In genomic region chr3:170180952-170181876, GRCh38 we compare ENCODE assay signal across 8 cellular contexts. TPM values are rescaled to one million over a fixed set of nuclear protein-coding genes. Genes with fewer than 3 reads are reported as not detected.
A peak's percentile ranks its signal among the peaks of the same experiment; 100 is the strongest.
DNase-seq lines count a peak whose midpoint lies in the region; ATAC-seq and TF ChIP-seq lines count a peak whose summit lies in the region.

PHC3 (minus strand) TSS chr3:170181733; CDS start chr3:170181715, 18 bp downstream.

- H3K4me1 Mint-ChIP-seq in activated CD4-positive, alpha-beta T cell treated with anti-CD3 and anti-CD28 coated beads for 36 hours: peaks cover 21% of the 10 kb centered on the region
- peaks cover 20% of the 10 kb centered on the region for H3K4me1 Mint-ChIP-seq in chondrocyte (ENCODE audit: low read depth)

- H3K4me3 ChIP-seq in BJ (ENCODE audit: low read depth, low read length) (peak within 1 kb of the TSS; percentile 80), kidney epithelial cell (ENCODE audit: low read depth, low read length) (peak within 1 kb of the TSS; percentile 74)

- H3K36me3 Mint-ChIP-seq in activated CD4-positive, alpha-beta T cell treated with anti-CD3 and anti-CD28 coated beads for 36 hours (ENCODE audit: low read depth): peaks cover 29% of the 10 kb centered on the region
- H3K36me3 Mint-ChIP-seq in chondrocyte (ENCODE audit: low read depth): peaks cover 5% of the 10 kb centered on the region

- ATAC-seq in HG03457 (IDR thresholded peaks at IDR 0.05; ENCODE audit: unreplicated experiment): peak; percentile 69
- ATAC-seq in activated CD4-positive, alpha-beta T cell treated with anti-CD3 and anti-CD28 coated beads for 36 hours: peak; percentile 79

- peak within 1 kb of the TSS; percentile 97 for H3K4me3 Mint-ChIP-seq in activated CD4-positive, alpha-beta T cell treated with anti-CD3 and anti-CD28 coated beads for 36 hours
- peak within 1 kb of the TSS; percentile 98 for H3K4me3 Mint-ChIP-seq in chondrocyte (ENCODE audit: unreplicated experiment)

- H3K27me3 ChIP-seq in BJ (ENCODE audit: control insufficient read depth, insufficient read depth, low read length): no peaks in the 10 kb centered on the region
- no peaks in the 10 kb centered on the region for H3K27me3 ChIP-seq in kidney epithelial cell (ENCODE audit: control insufficient read depth, insufficient read depth, low read length)

- CTCF ChIA-PET in BJ (lab: Yijun Ruan, JAX): no interaction called here
- CTCF ChIA-PET in activated CD4-positive, alpha-beta T cell treated with anti-CD3 and anti-CD28 coated beads for 36 hours (lab: Charles Lee): interaction anchor here (0.6 to 2.9 kb wide), 3 partner anchors 10 to 412 kb away, joined by 3 to 8 read pairs (median 3); partner anchors contain the start of gene ACTRT3

- TF ChIP-seq CTCF in BJ (IDR thresholded peaks at IDR 0.05; ENCODE audit: insufficient read depth, low read depth, low read length) (no peak), chondrocyte (IDR thresholded peaks at IDR 0.05) (peak; percentile 14), kidney epithelial cell (IDR thresholded peaks at IDR 0.05; ENCODE audit: insufficient read depth, low read length, poor library complexity, severe bottlenecking) (no peak)

- DNase-seq in BJ (ENCODE audit: low read depth) (peak; percentile 60), GM19240 (ENCODE audit: insufficient read length, low spot score) (peak; percentile 86), NCI-H524 (lab: John Stamatoyannopoulos, UW) (peak; percentile 92 to 96), chondrocyte (ENCODE audit: low spot score) (peak; percentile 96), kidney epithelial cell (ENCODE audit: low read depth) (peak; percentile 43)
- DNase-seq in activated CD4-positive, alpha-beta T cell treated with anti-CD3 and anti-CD28 coated beads for 36 hours: peak; percentile 96
- peak; percentile 94 for DNase-seq in stimulated activated CD4-positive, alpha-beta T cell treated with anti-CD3 and anti-CD28 coated beads, Interleukin-15, amount 100 ng/mL, for 24 hours

- peak within 1 kb of the TSS; percentile 99 for H3K27ac Mint-ChIP-seq in activated CD4-positive, alpha-beta T cell treated with anti-CD3 and anti-CD28 coated beads for 36 hours
- H3K27ac Mint-ChIP-seq in chondrocyte (ENCODE audit: unreplicated experiment): peak within 1 kb of the TSS; percentile 100

- H3K9me3 Mint-ChIP-seq in activated CD4-positive, alpha-beta T cell treated with anti-CD3 and anti-CD28 coated beads for 36 hours (ENCODE audit: low read depth): no peaks in the 10 kb centered on the region
- H3K9me3 Mint-ChIP-seq in chondrocyte (ENCODE audit: low read depth): no peaks in the 10 kb centered on the region

- POLR2A ChIA-PET in BJ (lab: Charles Lee): interaction anchor here (0.6 kb wide), 1 partner anchor 175 kb away, joined by 4 read pairs; no protein-coding TSS in a partner anchor
- POLR2A ChIA-PET in activated CD4-positive, alpha-beta T cell treated with anti-CD3 and anti-CD28 coated beads for 36 hours (lab: Charles Lee): interaction anchor here (0.6 to 1.4 kb wide), 6 partner anchors 10 to 688 kb away, joined by 3 to 6 read pairs (median 3); partner anchors contain the start of genes PRKCI and RPL22L1

- intact Hi-C loops in activated CD4-positive, alpha-beta T cell treated with anti-CD3 and anti-CD28 coated beads for 36 hours (cut with DNase I, micrococcal nuclease): loop anchor here (1.0 to 10.0 kb wide), 16 partner anchors 10 to 689 kb away; partner anchors contain the start of genes MYNN (in 2 of the 2), PRKCI (in 2 of the 2), SKIL (in 2 of the 2) and LRRC34 (in 1 of the 2)

- no peaks in the 10 kb centered on the region for H3K27me3 Mint-ChIP-seq in activated CD4-positive, alpha-beta T cell treated with anti-CD3 and anti-CD28 coated beads for 36 hours
- H3K27me3 Mint-ChIP-seq in chondrocyte (ENCODE audit: low read depth): no peaks in the 10 kb centered on the region

- H3K36me3 ChIP-seq in BJ (ENCODE audit: control insufficient read depth, insufficient read depth, low read length): peaks cover 3% of the 10 kb centered on the region
- no peaks in the 10 kb centered on the region for H3K36me3 ChIP-seq in kidney epithelial cell (ENCODE audit: control insufficient read depth, insufficient read depth, low read length)

RNA-seq across cellular contexts. Expression of gene PHC3, which starts in this region (rescaled TPM):
- polyA plus RNA-seq in BJ (2011; rRNA removed): 50.7 and 56.2 TPM in 2 replicates
- 120 and 169 TPM in 2 replicates for polyA minus RNA-seq in BJ (2011; rRNA and poly(A)+ RNA removed)
- 10 to 100 TPM; 47.6 to 83.9 TPM for total RNA-seq in activated CD4-positive, alpha-beta T cell treated with anti-CD3 and anti-CD28 coated beads for 36 hours
- total RNA-seq in chondrocyte (45.6 to 52.6 TPM (median 45.8 TPM) in 3 replicates), kidney epithelial cell (22.4 and 33.1 TPM in 2 replicates)

Comparison
In these comparisons a context has a peak if more than half of its experiments do, and no peak if none do; other contexts are left out.
1. Peak in every context shown above with its lines: DNase-seq, ATAC-seq and H3K4me3 ChIP-seq.
2. DNase-seq: peak in every context shown above with its lines; median percentile 96 in activated CD4-positive, alpha-beta T cell treated with anti-CD3 and anti-CD28 coated beads for 36 hours; 96 in chondrocyte; 94 in NCI-H524; 94 in stimulated activated CD4-positive, alpha-beta T cell treated with anti-CD3 and anti-CD28 coated beads, Interleukin-15, amount 100 ng/mL, for 24 hours; 86 in GM19240; 60 in BJ; 43 in kidney epithelial cell.